Comparison of ENCODE assay signal across 13 cellular contexts in genomic region chr10:12788277-12788676, GRCh38.
DNase-seq lines count a peak whose midpoint lies in the region; TF ChIP-seq lines count a peak whose summit lies in the region.
"Had no signal": no experiment of that assay in that cellular context is flagged by ENCODE, and none has a peak within 500 bp of the region (broad histone marks: within the 10 kb centered on the region; RNA-seq: fewer than 3 reads in every experiment).

No MANE protein-coding gene starts in this region.

- H2AK5ac ChIP-seq in H9 (ENCODE audit: insufficient read length, low read length) = no peak overlapping the region

- no peak overlapping the region for H3K23ac ChIP-seq in H9 (ENCODE audit: insufficient read length, low read depth, low read length)

- TF ChIP-seq POLR2A in thyroid gland (IDR thresholded peaks at IDR 0.05) = no peak

- H4K8ac ChIP-seq in H9 (replicated peaks; ENCODE audit: insufficient read length, low read depth, low read length) = no peak overlapping the region

- H4K20me1 ChIP-seq in H9 (ENCODE audit: control insufficient read depth, insufficient read depth, insufficient read length) = no peaks in the 10 kb centered on the region

- H3K27me3 ChIP-seq in H9 (ENCODE audit: insufficient read depth, low read length) (no peaks in the 10 kb centered on the region), thyroid gland (no peaks in the 10 kb centered on the region)

- no peak overlapping the region for H2BK120ac ChIP-seq in H9 (ENCODE audit: low read depth, low read length, poor library complexity, severe bottlenecking)

- no peak overlapping the region for H2BK20ac ChIP-seq in H9 (ENCODE audit: low read depth, low read length, poor library complexity, severe bottlenecking)

- H3K4me3 Mint-ChIP-seq in H9 = no peak overlapping the region
- no peak overlapping the region for H3K4me3 Mint-ChIP-seq in nephron
- H3K4me3 Mint-ChIP-seq: B cell; CD4-positive, alpha-beta T cell had no signal

- no peak overlapping the region for H2BK5ac ChIP-seq in H9 (ENCODE audit: insufficient read length, low read length)

- H3K27ac ChIP-seq in H9 (ENCODE audit: insufficient read length, low read depth, low read length) = no peak overlapping the region
- H3K27ac ChIP-seq in angular gyrus (ENCODE audit: low read depth, low read length) = peak overlapping the region; percentile 41
- no peak overlapping the region for H3K27ac ChIP-seq in thyroid gland
- H3K27ac ChIP-seq: HL-60 had no signal

- DNase-seq in H9 (no peak), thyroid gland (peak; percentile 8 to 9), LoVo (ENCODE audit: low spot score) (no peak), ureter (ENCODE audit: low spot score) (no peak), inferior parietal cortex (ENCODE audit: extremely low spot score) (no peak)
- DNase-seq: C1 segment of cervical spinal cord; Calu3; CD4-positive, alpha-beta T cell; DMS 273 treated with DMSO at 0.1 percent for 48 hours had no signal

- no peak overlapping the region for H3K56ac ChIP-seq in H9 (ENCODE audit: insufficient read length, low read depth, low read length)

- H3K4ac ChIP-seq in H9 (ENCODE audit: low read depth, low read length) = no peak overlapping the region

- no peaks in the 10 kb centered on the region for H3K27me3 Mint-ChIP-seq in H9 (ENCODE audit: low read depth)
- no peaks in the 10 kb centered on the region for H3K27me3 Mint-ChIP-seq in nephron (ENCODE audit: low read depth)
- H3K27me3 Mint-ChIP-seq: B cell; CD4-positive, alpha-beta T cell had no signal

- H3K4me1 ChIP-seq in H9 (ENCODE audit: insufficient read depth, low read length) (no peaks in the 10 kb centered on the region; the same call in 1 of the 2 replicates), thyroid gland (no peaks in the 10 kb centered on the region)

- no peak overlapping the region for H3K4me3 ChIP-seq in thyroid gland (replicated peaks in 1 of 3)

- TF ChIP-seq CTCF in H9 (conservative IDR thresholded peaks at IDR 0.05) (no peak), nephron (IDR thresholded peaks at IDR 0.05; ENCODE audit: unreplicated experiment in 3 of 3) (no peak), thyroid gland (IDR thresholded peaks at IDR 0.05) (no peak)

- intact Hi-C loops in thyroid gland (cut with DNase I) = loop anchor here (10.0 kb wide), 1 partner anchor 287 kb away; no protein-coding TSS in a partner anchor

- H3K9me3 Mint-ChIP-seq in H9 (peaks cover 2 to 3% of the 10 kb centered on the region in 2 experiments; a peak in 3 of 5 replicates), nephron (no peaks in the 10 kb centered on the region)
- H3K9me3 Mint-ChIP-seq: CD4-positive, alpha-beta T cell had no signal

- H3K27ac Mint-ChIP-seq in H9 (peak overlapping the region in 2 of 3 experiments; percentile 39 to 60; a peak in 1 of 7 replicates), nephron (peak overlapping the region in 2 of 3 experiments; percentile 43 to 52)
- H3K27ac Mint-ChIP-seq: B cell; CD4-positive, alpha-beta T cell had no signal

- H3K14ac ChIP-seq in H9 (ENCODE audit: insufficient read depth, low read length) = no peak overlapping the region

- no peak overlapping the region for H4K91ac ChIP-seq in H9 (ENCODE audit: insufficient read length, low read depth, low read length)

- no peak overlapping the region for H3T11ph ChIP-seq in H9 (ENCODE audit: low read length)

- H3K36me3 ChIP-seq in thyroid gland = no peaks in the 10 kb centered on the region

- H3K79me2 ChIP-seq in H9 (ENCODE audit: insufficient read depth, low read length) = no peaks in the 10 kb centered on the region

- H3K9ac ChIP-seq in H9 (ENCODE audit: extremely low read depth, insufficient read length, low read length) = no peak overlapping the region

- no peaks in the 10 kb centered on the region for H3K23me2 ChIP-seq in H9 (ENCODE audit: insufficient read length, low read depth, low read length, poor library complexity, severe bottlenecking)

- H2BK15ac ChIP-seq in H9 (ENCODE audit: low read depth, low read length) = no peak overlapping the region

- no peak overlapping the region for H3K18ac ChIP-seq in H9 (ENCODE audit: insufficient read length, low read depth, low read length)

- H3K4me2 ChIP-seq in H9 (ENCODE audit: insufficient read depth, insufficient read length, low read length) = no peak overlapping the region

- no peaks in the 10 kb centered on the region for H3K79me1 ChIP-seq in H9 (ENCODE audit: insufficient read depth, low read depth, low read length, poor library complexity, severe bottlenecking)

- H3K36me3 Mint-ChIP-seq in H9 (ENCODE audit: insufficient read depth in 1 of 3, low read depth in 3 of 3) (peaks cover 2 to 5% (median 4%) of the 10 kb centered on the region in 3 experiments; a peak in 3 of 7 replicates), nephron (ENCODE audit: low read depth) (peaks cover 8% of the 10 kb centered on the region)

- H3K9me3 ChIP-seq in H9 (ENCODE audit: control insufficient read depth, low read depth, low read length) (no peaks in the 10 kb centered on the region), thyroid gland (no peaks in the 10 kb centered on the region)

- no peak overlapping the region for H4K5ac ChIP-seq in H9 (ENCODE audit: insufficient read length, low read depth, low read length)

- no peak overlapping the region for H2BK12ac ChIP-seq in H9 (ENCODE audit: insufficient read length, low read depth, low read length)

- peaks cover 0 to 12% of the 10 kb centered on the region in 2 experiments; a peak in 2 of 4 replicates for H3K4me1 Mint-ChIP-seq in H9
- H3K4me1 Mint-ChIP-seq in nephron = peaks cover 22% of the 10 kb centered on the region
- H3K4me1 Mint-ChIP-seq: B cell had no signal

- H2AFZ ChIP-seq in H9 (ENCODE audit: low read length) = no peak overlapping the region

- no CpG with 5 or more reads among the region's 10 CpGs for WGBS in H9 (ENCODE audit: extremely low coverage, insufficient read length, low lambda C conversion rate)
- WGBS in thyroid gland, 2 donors = 71 to 80% methylated on average over 9 to 10 of the region's 10 CpGs

Comparison
In these comparisons a context has a peak if more than half of its experiments do, and no peak if none do; other contexts are left out.
1. DNase-seq: peak in thyroid gland (2 of 2); none in H9 (single experiment), LoVo (single experiment), ureter (single experiment) and inferior parietal cortex (single experiment).